Comparison of ENCODE assay signal across 1 cellular context in the genomic region with DNA sequence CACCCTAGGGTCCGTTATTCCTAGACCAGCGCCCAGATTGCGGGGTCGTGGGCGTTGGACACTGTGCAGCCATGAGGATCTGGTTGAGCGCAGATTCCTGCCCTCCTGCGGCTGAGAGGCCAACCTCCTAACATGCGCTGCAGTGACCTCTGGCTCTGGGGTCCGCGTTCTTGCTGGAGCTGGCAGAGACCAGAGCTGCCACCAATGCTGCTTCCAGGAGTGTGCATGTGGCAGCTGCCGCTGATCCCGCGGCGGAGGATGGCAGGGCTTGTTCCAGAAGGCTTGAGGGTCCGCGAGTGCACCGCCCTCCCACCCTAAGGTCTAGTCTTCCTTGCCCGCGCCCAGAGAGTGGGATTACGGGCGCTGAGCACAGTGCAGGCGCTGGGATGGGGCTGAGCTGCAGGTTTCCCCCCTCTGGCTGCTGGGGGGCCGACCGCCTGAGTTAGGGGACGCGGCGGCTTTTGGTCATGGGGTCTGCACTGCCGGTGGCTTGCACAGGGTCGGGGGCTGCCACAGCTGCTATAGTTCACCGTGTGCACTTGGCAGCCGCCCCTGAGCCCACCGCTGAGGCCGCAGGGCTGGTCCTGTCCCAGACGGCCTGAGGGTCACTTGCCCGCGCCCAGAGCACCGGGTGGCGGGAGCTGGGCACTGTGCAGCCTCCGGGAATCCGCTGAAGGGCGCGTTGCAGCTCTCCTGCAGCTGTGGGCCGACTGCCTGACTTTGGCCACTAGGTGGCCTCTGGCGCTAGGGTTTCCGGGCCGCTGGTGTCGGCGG.
A peak's percentile ranks its signal among the peaks of the same experiment; 100 is the strongest.
TF ChIP-seq lines count a peak whose summit lies in the region.

No MANE protein-coding gene starts in this region.

TF ChIP-seq in HepG2, 621 proteins besides CTCF, POLR2A, EP300 and RAD21 (continued from another document and continues in another):
- TF ChIP-seq, protein P1, sequence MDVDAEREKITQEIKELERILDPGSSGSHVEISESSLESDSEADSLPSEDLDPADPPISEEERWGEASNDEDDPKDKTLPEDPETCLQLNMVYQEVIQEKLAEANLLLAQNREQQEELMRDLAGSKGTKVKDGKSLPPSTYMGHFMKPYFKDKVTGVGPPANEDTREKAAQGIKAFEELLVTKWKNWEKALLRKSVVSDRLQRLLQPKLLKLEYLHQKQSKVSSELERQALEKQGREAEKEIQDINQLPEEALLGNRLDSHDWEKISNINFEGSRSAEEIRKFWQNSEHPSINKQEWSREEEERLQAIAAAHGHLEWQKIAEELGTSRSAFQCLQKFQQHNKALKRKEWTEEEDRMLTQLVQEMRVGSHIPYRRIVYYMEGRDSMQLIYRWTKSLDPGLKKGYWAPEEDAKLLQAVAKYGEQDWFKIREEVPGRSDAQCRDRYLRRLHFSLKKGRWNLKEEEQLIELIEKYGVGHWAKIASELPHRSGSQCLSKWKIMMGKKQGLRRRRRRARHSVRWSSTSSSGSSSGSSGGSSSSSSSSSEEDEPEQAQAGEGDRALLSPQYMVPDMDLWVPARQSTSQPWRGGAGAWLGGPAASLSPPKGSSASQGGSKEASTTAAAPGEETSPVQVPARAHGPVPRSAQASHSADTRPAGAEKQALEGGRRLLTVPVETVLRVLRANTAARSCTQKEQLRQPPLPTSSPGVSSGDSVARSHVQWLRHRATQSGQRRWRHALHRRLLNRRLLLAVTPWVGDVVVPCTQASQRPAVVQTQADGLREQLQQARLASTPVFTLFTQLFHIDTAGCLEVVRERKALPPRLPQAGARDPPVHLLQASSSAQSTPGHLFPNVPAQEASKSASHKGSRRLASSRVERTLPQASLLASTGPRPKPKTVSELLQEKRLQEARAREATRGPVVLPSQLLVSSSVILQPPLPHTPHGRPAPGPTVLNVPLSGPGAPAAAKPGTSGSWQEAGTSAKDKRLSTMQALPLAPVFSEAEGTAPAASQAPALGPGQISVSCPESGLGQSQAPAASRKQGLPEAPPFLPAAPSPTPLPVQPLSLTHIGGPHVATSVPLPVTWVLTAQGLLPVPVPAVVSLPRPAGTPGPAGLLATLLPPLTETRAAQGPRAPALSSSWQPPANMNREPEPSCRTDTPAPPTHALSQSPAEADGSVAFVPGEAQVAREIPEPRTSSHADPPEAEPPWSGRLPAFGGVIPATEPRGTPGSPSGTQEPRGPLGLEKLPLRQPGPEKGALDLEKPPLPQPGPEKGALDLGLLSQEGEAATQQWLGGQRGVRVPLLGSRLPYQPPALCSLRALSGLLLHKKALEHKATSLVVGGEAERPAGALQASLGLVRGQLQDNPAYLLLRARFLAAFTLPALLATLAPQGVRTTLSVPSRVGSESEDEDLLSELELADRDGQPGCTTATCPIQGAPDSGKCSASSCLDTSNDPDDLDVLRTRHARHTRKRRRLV (CRISPR knock-in tag; IDR thresholded peaks at IDR 0.05) = 0 out of 2 replicates have a peak, but pooled peaks have one; percentile 68
- TF ChIP-seq RNF219 (CRISPR knock-in tag; IDR thresholded peaks at IDR 0.05) (no peak), ZNF138 (CRISPR knock-in tag; IDR thresholded peaks at IDR 0.05; ENCODE audit: low read depth) (0 out of 2 replicates have a peak, but pooled peaks have one; percentile 74), FOXO4 (CRISPR knock-in tag; conservative IDR thresholded peaks at IDR 0.05) (no peak), SYNCRIP (IDR thresholded peaks at IDR 0.05; ENCODE audit: insufficient read depth, low read depth, low read length) (no peak), NAIF1 (CRISPR knock-in tag; IDR thresholded peaks at IDR 0.05; ENCODE audit: borderline replicate concordance) (no peak), ZNF432 (CRISPR knock-in tag; IDR thresholded peaks at IDR 0.05; ENCODE audit: borderline replicate concordance) (no peak), ZBTB2 (CRISPR knock-in tag; IDR thresholded peaks at IDR 0.05; ENCODE audit: low read depth) (no peak), ZNF672 (CRISPR knock-in tag; IDR thresholded peaks at IDR 0.05) (no peak), ZNF468 (CRISPR knock-in tag; IDR thresholded peaks at IDR 0.05) (no peak), SKI (IDR thresholded peaks at IDR 0.05; ENCODE audit: partially characterized antibody) (no peak), ZNF274 (CRISPR knock-in tag; IDR thresholded peaks at IDR 0.05) (no peak), GABPA (IDR thresholded peaks at IDR 0.05; ENCODE audit: low read depth, low read length) (no peak), GABPA (CRISPR knock-in tag; IDR thresholded peaks at IDR 0.05; ENCODE audit: low read depth) (no peak), ZBTB44 (CRISPR knock-in tag; IDR thresholded peaks at IDR 0.05) (no peak), KLF16 (CRISPR knock-in tag; IDR thresholded peaks at IDR 0.05) (peak in 1 of 2 experiments; percentile 63; a peak in 1 of 4 replicates), U2AF1 (optimal IDR thresholded peaks at IDR 0.05; ENCODE audit: low read depth, low read length) (no peak), NR2F2 (IDR thresholded peaks at IDR 0.05; ENCODE audit: borderline replicate concordance, low read depth) (no peak), ZNF678 (CRISPR knock-in tag; IDR thresholded peaks at IDR 0.05) (no peak), CC2D1A (CRISPR knock-in tag; IDR thresholded peaks at IDR 0.05) (no peak), ZNF543 (CRISPR knock-in tag; IDR thresholded peaks at IDR 0.05) (no peak), MTF1 (CRISPR knock-in tag; IDR thresholded peaks at IDR 0.05) (no peak), HNF4G (IDR thresholded peaks at IDR 0.05; ENCODE audit: borderline replicate concordance, low read depth, low read length) (no peak), HNF4G (CRISPR knock-in tag; IDR thresholded peaks at IDR 0.05; ENCODE audit: borderline replicate concordance, low read depth) (0 out of 2 replicates have a peak, but pooled peaks have one; percentile 43), ADNP (CRISPR knock-in tag; IDR thresholded peaks at IDR 0.05) (no peak), ZMAT5 (CRISPR knock-in tag; IDR thresholded peaks at IDR 0.05; ENCODE audit: borderline replicate concordance, low read depth) (no peak), TAF15 (IDR thresholded peaks at IDR 0.05; ENCODE audit: low read depth, low read length, poor library complexity, severe bottlenecking) (no peak), ZNF263 (CRISPR knock-in tag; IDR thresholded peaks at IDR 0.05) (no peak), WIZ (CRISPR knock-in tag; IDR thresholded peaks at IDR 0.05) (no peak), SNAPC2 (CRISPR knock-in tag; IDR thresholded peaks at IDR 0.05) (no peak), TFAP4 (IDR thresholded peaks at IDR 0.05; ENCODE audit: borderline replicate concordance, low read depth) (peak; percentile 57; the same call in 1 of the 2 replicates), ZNF501 (CRISPR knock-in tag; IDR thresholded peaks at IDR 0.05) (peak; percentile 82), ZNF253 (CRISPR knock-in tag; IDR thresholded peaks at IDR 0.05; ENCODE audit: borderline replicate concordance) (no peak), ZKSCAN8 (CRISPR knock-in tag; IDR thresholded peaks at IDR 0.05; ENCODE audit: borderline replicate concordance) (no peak), ZNF207 (IDR thresholded peaks at IDR 0.05; ENCODE audit: borderline replicate concordance) (no peak), ZNF205 (CRISPR knock-in tag; IDR thresholded peaks at IDR 0.05) (peak; percentile 84; the same call in 1 of the 2 replicates), EED (CRISPR knock-in tag; IDR thresholded peaks at IDR 0.05) (no peak)
- TF ChIP-seq, protein P2, sequence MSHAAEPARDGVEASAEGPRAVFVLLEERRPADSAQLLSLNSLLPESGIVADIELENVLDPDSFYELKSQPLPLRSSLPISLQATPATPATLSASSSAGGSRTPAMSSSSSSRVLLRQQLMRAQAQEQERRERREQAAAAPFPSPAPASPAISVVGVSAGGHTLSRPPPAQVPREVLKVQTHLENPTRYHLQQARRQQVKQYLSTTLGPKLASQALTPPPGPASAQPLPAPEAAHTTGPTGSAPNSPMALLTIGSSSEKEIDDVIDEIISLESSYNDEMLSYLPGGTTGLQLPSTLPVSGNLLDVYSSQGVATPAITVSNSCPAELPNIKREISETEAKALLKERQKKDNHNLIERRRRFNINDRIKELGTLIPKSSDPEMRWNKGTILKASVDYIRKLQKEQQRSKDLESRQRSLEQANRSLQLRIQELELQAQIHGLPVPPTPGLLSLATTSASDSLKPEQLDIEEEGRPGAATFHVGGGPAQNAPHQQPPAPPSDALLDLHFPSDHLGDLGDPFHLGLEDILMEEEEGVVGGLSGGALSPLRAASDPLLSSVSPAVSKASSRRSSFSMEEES (CRISPR knock-in tag; IDR thresholded peaks at IDR 0.05) = no peak
- TF ChIP-seq, protein P3, sequence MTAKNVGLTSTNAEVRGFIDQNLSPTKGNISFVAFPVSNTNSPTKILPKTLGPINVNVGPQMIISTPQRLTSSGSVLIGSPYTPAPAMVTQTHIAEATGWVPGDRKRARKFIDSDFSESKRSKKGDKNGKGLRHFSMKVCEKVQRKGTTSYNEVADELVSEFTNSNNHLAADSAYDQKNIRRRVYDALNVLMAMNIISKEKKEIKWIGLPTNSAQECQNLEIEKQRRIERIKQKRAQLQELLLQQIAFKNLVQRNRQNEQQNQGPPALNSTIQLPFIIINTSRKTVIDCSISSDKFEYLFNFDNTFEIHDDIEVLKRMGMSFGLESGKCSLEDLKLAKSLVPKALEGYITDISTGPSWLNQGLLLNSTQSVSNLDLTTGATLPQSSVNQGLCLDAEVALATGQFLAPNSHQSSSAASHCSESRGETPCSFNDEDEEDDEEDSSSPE (CRISPR knock-in tag; IDR thresholded peaks at IDR 0.05) = peak; percentile 70
- TF ChIP-seq, protein P4, sequence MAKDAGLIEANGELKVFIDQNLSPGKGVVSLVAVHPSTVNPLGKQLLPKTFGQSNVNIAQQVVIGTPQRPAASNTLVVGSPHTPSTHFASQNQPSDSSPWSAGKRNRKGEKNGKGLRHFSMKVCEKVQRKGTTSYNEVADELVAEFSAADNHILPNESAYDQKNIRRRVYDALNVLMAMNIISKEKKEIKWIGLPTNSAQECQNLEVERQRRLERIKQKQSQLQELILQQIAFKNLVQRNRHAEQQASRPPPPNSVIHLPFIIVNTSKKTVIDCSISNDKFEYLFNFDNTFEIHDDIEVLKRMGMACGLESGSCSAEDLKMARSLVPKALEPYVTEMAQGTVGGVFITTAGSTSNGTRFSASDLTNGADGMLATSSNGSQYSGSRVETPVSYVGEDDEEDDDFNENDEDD (CRISPR knock-in tag; IDR thresholded peaks at IDR 0.05; ENCODE audit: borderline replicate concordance) = peak; percentile 50; the same call in 1 of the 2 replicates
